ENCODE assay signal across 8 cellular contexts in genomic region chr5:146584750-146585149, GRCh38.
"Had no signal": no experiment of that assay in that cellular context is flagged by ENCODE, and none has a peak within 500 bp of the region (broad histone marks: within the 10 kb centered on the region; RNA-seq: fewer than 3 reads in every experiment).

No MANE protein-coding gene starts in this region.

- DNase-seq: GDM1, GF-D8 had no signal

- H3K4me3 ChIP-seq: GM12878 had no signal

- ATAC-seq: GM12878 had no signal

- FAIRE-seq: G401.6, GM12878, GM12891, GM12892, GM18507, GM19239 had no signal
